In the genomic region with DNA sequence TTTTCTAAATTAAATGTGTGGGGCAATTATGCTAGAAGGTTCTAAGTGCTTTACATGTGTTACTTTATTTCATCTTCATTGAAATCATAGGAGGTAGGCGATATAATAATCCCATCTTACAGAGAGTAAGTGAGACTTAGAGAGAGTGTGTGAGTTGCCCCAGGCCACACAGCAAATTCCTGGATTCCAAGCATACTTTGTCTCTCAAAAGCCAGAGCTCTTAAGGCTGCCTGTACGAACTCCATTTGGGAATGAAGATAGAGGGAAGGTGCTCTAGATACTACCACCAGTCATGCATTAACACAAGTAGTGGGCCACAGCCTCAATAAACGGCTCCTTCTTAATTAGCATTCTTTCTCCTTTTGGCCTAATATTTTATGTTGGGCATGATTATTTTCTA, we compare ENCODE assay signal across 20 cellular contexts.
"Had no signal": no experiment of that assay in that cellular context is flagged by ENCODE, and none has a peak within 500 bp of the region (broad histone marks: within the 10 kb centered on the region; RNA-seq: fewer than 3 reads in every experiment).

No MANE protein-coding gene starts in this region.

- FAIRE-seq: keratinocyte had no signal

- DNase-seq: activated CD4-positive, alpha-beta memory T cell treated with anti-CD3 and anti-CD28 coated beads for 36 hours; activated CD4-positive, alpha-beta T cell treated with anti-CD3 and anti-CD28 coated beads for 36 hours; activated gamma-delta T cell treated with Interleukin-2 at 50 U/mL for 16 hours; activated T-cell treated with anti-CD3 and anti-CD28 coated beads for 4 hours; effector CD8-positive, alpha-beta T cell; gastrocnemius medialis; heart right ventricle; nephron progenitor cell; occipital lobe; posterior cingulate gyrus; retina; stimulated activated CD4-positive, alpha-beta T cell treated with anti-CD3 and anti-CD28 coated beads, Interleukin-12 subunit alpha, Interleukin-12 subunit beta, amount 100 ng/mL, for 4 hours; stimulated activated CD4-positive, alpha-beta T cell treated with anti-CD3 and anti-CD28 coated beads, Interleukin-1b, Interleukin-23, amount 100 ng/mL, for 48 hours; stimulated activated CD8-positive, alpha-beta memory T cell treated with anti-CD3 and anti-CD28 coated beads, Interleukin-4, amount 100 ng/mL, for 48 hours; stimulated activated naive CD4-positive, alpha-beta T cell had no signal

- H3K4me3 ChIP-seq: cardiac muscle cell, gastrocnemius medialis, heart right ventricle had no signal

- H3K4me1 ChIP-seq: gastrocnemius medialis had no signal

- ATAC-seq: activated CD4-positive, alpha-beta T cell treated with anti-CD3 and anti-CD28 coated beads for 36 hours; activated naive CD4-positive, alpha-beta T cell treated with anti-CD3 and anti-CD28 coated beads, Interleukin-2, amount 50 U/mL, for 72 hours; esophagus mucosa; gastrocnemius medialis; heart right ventricle; left lobe of liver had no signal

- H3K27me3 ChIP-seq: cardiac muscle cell, gastrocnemius medialis, heart right ventricle had no signal

- H3K9me3 ChIP-seq: gastrocnemius medialis, heart right ventricle had no signal

- H3K27ac ChIP-seq: cardiac muscle cell, gastrocnemius medialis, heart right ventricle had no signal
